14 cellular contexts compared by ENCODE assay signal in the genomic region with DNA sequence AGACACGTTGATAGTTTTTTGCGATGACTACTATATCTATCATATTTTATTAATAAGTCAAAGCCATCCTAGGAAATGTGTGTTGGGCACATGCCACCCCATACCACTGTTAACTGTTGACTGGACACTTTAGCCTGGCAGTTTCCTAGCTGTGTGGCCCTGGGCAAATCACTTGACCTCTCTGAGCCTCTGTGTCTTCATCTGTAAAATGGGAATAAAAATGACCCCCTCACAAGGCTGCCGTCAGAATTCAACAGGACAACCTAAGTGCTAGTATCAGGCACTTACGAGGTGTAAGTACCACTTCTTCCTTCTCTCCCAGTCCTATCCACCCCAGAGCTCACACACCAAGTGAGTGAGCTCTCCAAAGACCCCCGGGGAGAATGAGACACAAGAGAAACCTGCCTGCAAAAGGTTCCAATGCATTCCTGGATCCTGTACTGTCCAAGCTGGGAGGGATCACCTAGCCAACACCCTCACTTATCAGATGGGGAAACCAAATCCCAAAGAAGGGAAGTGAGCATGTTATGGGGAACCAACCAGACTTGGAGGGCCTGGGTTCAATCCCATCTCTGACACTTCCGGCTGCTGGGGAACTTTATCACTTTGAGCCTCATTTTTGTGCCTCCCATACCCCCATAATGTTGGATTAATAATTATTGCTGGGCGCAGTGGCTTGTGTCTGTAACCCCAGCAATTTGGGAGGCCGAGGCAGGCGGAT. TPM values are rescaled to one million over a fixed set of nuclear protein-coding genes. Genes with fewer than 3 reads are reported as not detected.
DNase-seq lines count a peak whose midpoint lies in the region; ATAC-seq, FAIRE-seq and TF ChIP-seq lines count a peak whose summit lies in the region.
"Had no signal": no experiment of that assay in that cellular context is flagged by ENCODE, and none has a peak within 500 bp of the region (broad histone marks: within the 10 kb centered on the region; RNA-seq: fewer than 3 reads in every experiment).

No MANE protein-coding gene starts in this region.

- no peak overlapping the region for H3K4me3 ChIP-seq in heart left ventricle
- no peak overlapping the region for H3K4me3 ChIP-seq in endothelial cell of umbilical vein (replicated peaks in 1 of 3; ENCODE audit: insufficient read depth in 1 of 3, low read depth in 1 of 3, low read length in 3 of 3)
- H3K4me3 ChIP-seq in prostate gland = no peak overlapping the region
- no peak overlapping the region for H3K4me3 ChIP-seq in vagina
- H3K4me3 ChIP-seq: SJSA1 had no signal

- H3K27ac ChIP-seq in heart left ventricle (peak overlapping the region; percentile 75 to 98 (median 89)), endothelial cell of umbilical vein (ENCODE audit: insufficient read depth, low read depth, low read length) (peak overlapping the region; percentile 75), prostate gland (peak overlapping the region; percentile 73 to 75), vagina (peak overlapping the region; percentile 82)
- H3K27ac ChIP-seq: SJSA1 had no signal

- dilution Hi-C loops in endothelial cell of umbilical vein (cut with MboI; ENCODE audit: extremely low pct_ligation_motif_present, low sequenced_read_pairs) = no loop called here

- no peak for ATAC-seq in heart left ventricle
- ATAC-seq: stimulated activated naive B cell treated with anti-CD40 and anti-IgM and Interleukin-4, amounts not matched to agents 10 μg/mL and 1 μg/mL and 100 μg/mL, for 72 hours had no signal

- DNase-seq in heart left ventricle = peak in 2 of 5 donors; percentile 5 to 17
- DNase-seq in cardiac septum (ENCODE audit: low spot score) = no peak
- DNase-seq in endothelial cell of umbilical vein (ENCODE audit: low read depth, low spot score) = peak; percentile 33
- no peak for DNase-seq in prostate gland (ENCODE audit: low spot score)
- no peak for DNase-seq in vagina (ENCODE audit: extremely low spot score in 2 of 2)
- no peak for DNase-seq in middle frontal gyrus (ENCODE audit: extremely low spot score, low spot score)
- DNase-seq in NK-92 treated with Interleukin-12 subunit alpha and Interleukin-12 subunit beta, amount 100 ng/mL, for 24 hours (lab: John Stamatoyannopoulos, UW) = no peak
- DNase-seq in mucosa of gallbladder (ENCODE audit: low spot score) = no peak
- DNase-seq: activated CD8-positive, alpha-beta memory T cell treated with anti-CD3 and anti-CD28 coated beads, Interleukin-2, amount 50 U/mL, for 48 hours; NCI-H146; NCI-H69; stimulated activated CD4-positive, alpha-beta T cell treated with anti-CD3 and anti-CD28 coated beads, Interleukin-2, amount 100 ng/mL, for 24 hours; stimulated activated naive B cell treated with anti-CD40 and anti-IgM and Interleukin-4, amounts not matched to agents 10 μg/mL and 1 μg/mL and 100 μg/mL, for 72 hours had no signal

- POLR2A ChIA-PET in endothelial cell of umbilical vein (lab: Charles Lee) = interaction anchor here (0.6 kb wide), 1 partner anchor 43 kb away, joined by 4 read pairs; no protein-coding TSS in a partner anchor

- H3K9ac ChIP-seq in endothelial cell of umbilical vein (replicated peaks; ENCODE audit: extremely low read depth, insufficient read depth, low read length) = no peak overlapping the region

- H3K27me3 ChIP-seq in heart left ventricle = no peaks in the 10 kb centered on the region
- no peaks in the 10 kb centered on the region for H3K27me3 ChIP-seq in endothelial cell of umbilical vein (ENCODE audit: control insufficient read depth in 2 of 2, insufficient read depth in 2 of 2, low read length in 2 of 2)
- H3K27me3 ChIP-seq in prostate gland (replicated peaks; ENCODE audit: insufficient read depth) = no peaks in the 10 kb centered on the region
- H3K27me3 ChIP-seq in vagina = no peaks in the 10 kb centered on the region
- H3K27me3 ChIP-seq: SJSA1 had no signal

- TF ChIP-seq POLR2A in heart left ventricle (IDR thresholded peaks at IDR 0.05) = no peak
- peak; percentile 0 for TF ChIP-seq POLR2A in endothelial cell of umbilical vein (IDR thresholded peaks at IDR 0.05; ENCODE audit: low read depth, low read length)
- TF ChIP-seq POLR2A in prostate gland (IDR thresholded peaks at IDR 0.05) = no peak
- TF ChIP-seq POLR2A in vagina (IDR thresholded peaks at IDR 0.05) = no peak

- peak; percentile 28 for FAIRE-seq in endothelial cell of umbilical vein (lab: Jason Lieb, UNC)

- no TSS peak for BruUV-seq in endothelial cell of umbilical vein (replicated peaks; lab: Mats Ljungman, UMichigan)

- no peak overlapping the region for H2AFZ ChIP-seq in endothelial cell of umbilical vein (ENCODE audit: low read depth, low read length)

- peaks cover 41 to 100% (median 99%) of the 10 kb centered on the region in 12 donors for H3K4me1 ChIP-seq in heart left ventricle
- H3K4me1 ChIP-seq in endothelial cell of umbilical vein (ENCODE audit: control insufficient read depth, extremely low read depth, insufficient read depth, low read length) = peaks cover 94% of the 10 kb centered on the region
- peaks cover 14% of the 10 kb centered on the region for H3K4me1 ChIP-seq in prostate gland (replicated peaks)
- H3K4me1 ChIP-seq in vagina = peaks cover 92% of the 10 kb centered on the region

- TF ChIP-seq CTCF in heart left ventricle (IDR thresholded peaks at IDR 0.05) (no peak), endothelial cell of umbilical vein (IDR thresholded peaks at IDR 0.05; ENCODE audit: extremely low read depth in 1 of 2, insufficient read depth in 1 of 2, low read depth in 1 of 2, low read length in 2 of 2) (no peak), prostate gland (IDR thresholded peaks at IDR 0.05) (no peak), vagina (IDR thresholded peaks at IDR 0.05) (no peak)

- H4K20me1 ChIP-seq in endothelial cell of umbilical vein (replicated peaks; ENCODE audit: control insufficient read depth, extremely low read depth, insufficient read depth, low read length) = no peaks in the 10 kb centered on the region

- 57 to 64% (median 59%) methylated on average over 9 of the region's 9 CpGs for WGBS in heart left ventricle, 4 donors
- WGBS in prostate gland = 80% methylated on average over 9 of the region's 9 CpGs

- H3K9me3 ChIP-seq in heart left ventricle (no peaks in the 10 kb centered on the region), endothelial cell of umbilical vein (replicated peaks; ENCODE audit: control insufficient read depth, insufficient read depth, low read length) (no peaks in the 10 kb centered on the region), prostate gland (no peaks in the 10 kb centered on the region), vagina (no peaks in the 10 kb centered on the region)
- H3K9me3 ChIP-seq: SJSA1 had no signal

- H3K4me2 ChIP-seq in endothelial cell of umbilical vein (ENCODE audit: insufficient read depth, low read length) = no peak overlapping the region

- CTCF ChIA-PET in endothelial cell of umbilical vein (lab: Charles Lee) = interaction anchor here (1.5 to 1.9 kb wide), 4 partner anchors 13 to 51 kb away, joined by 4 to 8 read pairs (median 4); no protein-coding TSS in a partner anchor

- H3K36me3 ChIP-seq in heart left ventricle (peaks cover 0 to 29% (median 4%) of the 10 kb centered on the region in 9 donors), endothelial cell of umbilical vein (ENCODE audit: control insufficient read depth in 2 of 2, extremely low read depth in 1 of 2, insufficient read depth in 2 of 2, low read length in 2 of 2) (peaks cover 6 to 25% of the 10 kb centered on the region in 2 experiments), prostate gland (no peaks in the 10 kb centered on the region), vagina (no peaks in the 10 kb centered on the region)

- intact Hi-C loops in heart left ventricle (cut with DNase I) = loop anchor here in 2 of 10 donors (2.0 kb wide), 2 partner anchors 15 to 19 kb away; no protein-coding TSS in a partner anchor
- intact Hi-C loops in cardiac septum (cut with DNase I) = no loop called here
- intact Hi-C loops in endothelial cell of umbilical vein (cut with micrococcal nuclease) = no loop called here
- intact Hi-C loops in prostate gland (cut with DNase I) = no loop called here
- intact Hi-C loops in vagina (cut with DNase I) = no loop called here

- no peaks in the 10 kb centered on the region for H3K9me1 ChIP-seq in endothelial cell of umbilical vein (replicated peaks; ENCODE audit: control insufficient read depth, extremely low read depth, insufficient read depth, low read length)

- peaks cover 92% of the 10 kb centered on the region for H3K79me2 ChIP-seq in endothelial cell of umbilical vein (ENCODE audit: control insufficient read depth, insufficient read depth, low read length)

TF ChIP-seq in endothelial cell of umbilical vein, 7 proteins besides CTCF, POLR2A, EP300 and RAD21:
- TF ChIP-seq GATA2 (IDR thresholded peaks at IDR 0.05; ENCODE audit: insufficient read depth, insufficient read length, low read depth, low read length) = no peak
- TF ChIP-seq JUN (IDR thresholded peaks at IDR 0.05; ENCODE audit: borderline replicate concordance, insufficient read depth, insufficient read length, low read depth) = no peak
- no peak for TF ChIP-seq MAX (IDR thresholded peaks at IDR 0.05; ENCODE audit: insufficient read depth, insufficient read length)
- TF ChIP-seq MYC (IDR thresholded peaks at IDR 0.05; ENCODE audit: low read depth, low read length) = no peak
- TF ChIP-seq EZH2 (IDR thresholded peaks at IDR 0.05; ENCODE audit: borderline replicate concordance, low read depth, low read length, severe bottlenecking) = no peak
- no peak for TF ChIP-seq FOS (IDR thresholded peaks at IDR 0.05; ENCODE audit: borderline replicate concordance, insufficient read depth, low read length)
- TF ChIP-seq POLR2AphosphoS5 (IDR thresholded peaks at IDR 0.05; ENCODE audit: insufficient read depth, low read depth, low read length) = no peak

RNA-seq across cellular contexts. Expression of gene HSPG2, which starts 24.9 kb away (rescaled TPM):
- total RNA-seq in heart left ventricle = 100 to 1,000 TPM; 202 to 608 (median 304) TPM
- 100 to 1,000 TPM; 164 to 315 TPM for polyA plus RNA-seq in heart left ventricle
- 506 TPM for total RNA-seq in cardiac septum
- total RNA-seq in endothelial cell of umbilical vein = 3,499 and 3,960 TPM in 2 replicates
- polyA plus RNA-seq in endothelial cell of umbilical vein = 734 and 849 TPM in 2 replicates
- 751 and 1,165 TPM in 2 replicates for polyA plus RNA-seq in endothelial cell of umbilical vein (2011; cell fraction: cytosol; rRNA removed)
- 1,616 and 1,967 TPM in 2 replicates for polyA plus RNA-seq in endothelial cell of umbilical vein (2011; cell fraction: nucleus; rRNA removed)
- polyA plus RNA-seq in endothelial cell of umbilical vein (2012) = 1,500 and 2,412 TPM in 2 replicates
- 1,494 and 1,598 TPM in 2 replicates for polyA minus RNA-seq in endothelial cell of umbilical vein
- 16.5 TPM for polyA minus RNA-seq in endothelial cell of umbilical vein (2011; cell fraction: cytosol; rRNA and poly(A)+ RNA removed)
- polyA minus RNA-seq in endothelial cell of umbilical vein (2011; cell fraction: nucleus; rRNA and poly(A)+ RNA removed) = 1,216 and 2,140 TPM in 2 replicates
- total RNA-seq in prostate gland = 100 to 1,000 TPM; 135 to 257 TPM
- total RNA-seq in vagina = 179 TPM
- 746 TPM for total RNA-seq in mucosa of gallbladder
